In genomic region chr22:19928207-19928606, GRCh38 we compare ENCODE assay signal across 18 cellular contexts.
"Had no signal": no experiment of that assay in that cellular context is flagged by ENCODE, and none has a peak within 500 bp of the region (broad histone marks: within the 10 kb centered on the region; RNA-seq: fewer than 3 reads in every experiment).

No MANE protein-coding gene starts in this region.

- H3K36me3 ChIP-seq: right atrium auricular region, thoracic aorta, transverse colon had no signal

- H3K9me3 ChIP-seq: esophagus squamous epithelium, gastroesophageal sphincter, right atrium auricular region, stomach, thoracic aorta, transverse colon had no signal

- DNase-seq: cortex of kidney; effector memory CD8-positive, alpha-beta T cell; esophagus squamous epithelium; foreskin fibroblast; glutamatergic neuron; immature natural killer cell; left ventricle myocardium superior; mesendoderm; naive thymus-derived CD8-positive, alpha-beta T cell; small intestine; stimulated activated CD4-positive, alpha-beta T cell treated with anti-CD3 and anti-CD28 coated beads, Interleukin-12 subunit alpha, Interleukin-12 subunit beta, amount 100 ng/mL, for 4 hours; stimulated activated naive CD4-positive, alpha-beta T cell; stomach; substantia nigra; transverse colon had no signal

- H3K9me3 Mint-ChIP-seq: effector memory CD8-positive, alpha-beta T cell; immature natural killer cell had no signal

- H3K27ac Mint-ChIP-seq: effector memory CD8-positive, alpha-beta T cell; immature natural killer cell had no signal

- H3K4me3 Mint-ChIP-seq: effector memory CD8-positive, alpha-beta T cell; immature natural killer cell; naive thymus-derived CD8-positive, alpha-beta T cell had no signal

- ATAC-seq: effector memory CD8-positive, alpha-beta T cell; gastroesophageal sphincter; left ventricle myocardium superior; naive thymus-derived CD8-positive, alpha-beta T cell had no signal

- H3K27ac ChIP-seq: esophagus squamous epithelium, gastroesophageal sphincter, right atrium auricular region, stomach, thoracic aorta, transverse colon had no signal

- H3K27me3 Mint-ChIP-seq: effector memory CD8-positive, alpha-beta T cell; naive thymus-derived CD8-positive, alpha-beta T cell had no signal

- H3K4me1 ChIP-seq: esophagus squamous epithelium, gastroesophageal sphincter, transverse colon had no signal

- H3K4me3 ChIP-seq: esophagus squamous epithelium, gastroesophageal sphincter, right atrium auricular region, stomach, thoracic aorta, transverse colon had no signal

- H3K27me3 ChIP-seq: esophagus squamous epithelium, gastroesophageal sphincter, right atrium auricular region, stomach, transverse colon had no signal
